Comparison of ENCODE assay signal across 19 cellular contexts in the genomic region with DNA sequence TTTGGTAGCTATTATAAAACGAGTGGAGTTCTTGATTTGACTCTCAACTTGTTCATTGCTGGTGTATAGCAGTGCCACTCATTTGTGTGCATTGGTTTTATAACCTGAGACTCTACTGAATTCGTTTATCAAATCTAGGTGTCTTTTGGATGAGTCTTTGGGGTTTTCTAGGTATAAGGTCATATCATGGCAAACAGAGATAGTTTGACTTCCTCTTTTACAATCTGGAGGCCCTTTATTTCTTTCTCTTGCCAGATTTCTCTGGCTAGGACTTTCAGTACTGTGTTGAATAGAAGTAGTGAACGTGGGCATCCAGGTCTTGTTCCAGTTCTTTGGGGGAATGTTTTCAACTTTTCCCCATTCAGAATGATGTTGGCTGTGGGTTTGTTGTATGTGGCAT. TPM values are rescaled to one million over a fixed set of nuclear protein-coding genes. Genes with fewer than 3 reads are reported as not detected.
DNase-seq lines count a peak whose midpoint lies in the region; ATAC-seq, FAIRE-seq and TF ChIP-seq lines count a peak whose summit lies in the region.
"Had no signal": no experiment of that assay in that cellular context is flagged by ENCODE, and none has a peak within 500 bp of the region (broad histone marks: within the 10 kb centered on the region; RNA-seq: fewer than 3 reads in every experiment).

No MANE protein-coding gene starts in this region.

- in situ Hi-C loops in K562 (cut with MboI) (loop anchor here (25.0 kb wide), 1 partner anchor 877 kb away; no protein-coding TSS in a partner anchor), HAP-1 (cut with MboI; ENCODE audit: low sequenced_read_pairs) (loop anchor here (25.0 kb wide), 2 partner anchors 702 to 877 kb away; a partner anchor contains a TSS)

- 1% methylated on average over 3 of the region's 3 CpGs for WGBS in K562 (ENCODE audit: insufficient coverage, low coverage, missing lambda C conversion rate)

- DNase-seq in activated CD4-positive, alpha-beta memory T cell treated with anti-CD3 and anti-CD28 coated beads for 36 hours, result no peak
- no peak for DNase-seq in activated CD4-positive, alpha-beta memory T cell treated with anti-CD3 and anti-CD28 coated beads, Interleukin-2, amount 10 ng/mL, durations not matched to agents 7 days and 5 days
- no peak for DNase-seq in K562 (ENCODE audit: extremely low read depth in 1 of 4, low spot score in 3 of 4)
- DNase-seq in PC-3, result no peak
- no peak for DNase-seq in breast epithelium (ENCODE audit: low spot score in 2 of 2)
- no peak for DNase-seq in HAP-1 (ENCODE audit: low spot score in 2 of 2)
- DNase-seq: activated CD4-positive, alpha-beta T cell treated with anti-CD3 and anti-CD28 coated beads, Interleukin-2, amount 50 U/mL, for 48 hours; activated effector memory CD4-positive, alpha-beta T cell treated with Interleukin-2 at 50 U/mL for 16 hours; CD8-positive, alpha-beta memory T cell; effector memory CD8-positive, alpha-beta T cell; islet precursor cell; mesendoderm; NCI-H187; NCI-H446 treated with DMSO at 0.1 percent for 48 hours had no signal

- H3K36me3 Mint-ChIP-seq in activated CD4-positive, alpha-beta memory T cell treated with anti-CD3 and anti-CD28 coated beads for 36 hours, result no peaks in the 10 kb centered on the region
- no peaks in the 10 kb centered on the region for H3K36me3 Mint-ChIP-seq in activated CD4-positive, alpha-beta memory T cell treated with anti-CD3 and anti-CD28 coated beads, Interleukin-2, amount 10 ng/mL, durations not matched to agents 7 days and 5 days (ENCODE audit: low read depth)
- H3K36me3 Mint-ChIP-seq: CD8-positive, alpha-beta memory T cell had no signal

- no peaks in the 10 kb centered on the region for H3K9me3 ChIP-seq in K562 (replicated peaks; ENCODE audit: control insufficient read depth, insufficient read depth, low read depth, low read length)
- no peaks in the 10 kb centered on the region for H3K9me3 ChIP-seq in PC-3 (ENCODE audit: low read length)
- no peaks in the 10 kb centered on the region for H3K9me3 ChIP-seq in breast epithelium
- no peaks in the 10 kb centered on the region for H3K9me3 ChIP-seq in HAP-1

- POLR2A ChIA-PET in activated CD4-positive, alpha-beta memory T cell treated with anti-CD3 and anti-CD28 coated beads for 36 hours (lab: Charles Lee), result no interaction called here
- POLR2A ChIA-PET in activated CD4-positive, alpha-beta memory T cell treated with anti-CD3 and anti-CD28 coated beads, Interleukin-2, amount 10 ng/mL, durations not matched to agents 7 days and 5 days (lab: Charles Lee), result no interaction called here
- POLR2A ChIA-PET in K562 (lab: Yijun Ruan, JAX), result no interaction called here
- POLR2A ChIA-PET in PC-3 (lab: Charles Lee; ENCODE audit: unreplicated experiment), result interaction anchor here (0.6 kb wide), 1 partner anchor 87 kb away, joined by 4 read pairs; no protein-coding TSS in a partner anchor

- H3F3A ChIP-seq in PC-3 (ENCODE audit: low read length, unreplicated experiment), result no peaks in the 10 kb centered on the region

- H3K36me3 ChIP-seq in K562 (ENCODE audit: control insufficient read depth, insufficient read depth, low read length) (no peaks in the 10 kb centered on the region), PC-3 (ENCODE audit: low read depth, low read length) (no peaks in the 10 kb centered on the region), breast epithelium (no peaks in the 10 kb centered on the region), HAP-1 (replicated peaks) (no peaks in the 10 kb centered on the region)

- TF ChIP-seq POLR2A in K562 (conservative IDR thresholded peaks at IDR 0.05) (no peak), breast epithelium (IDR thresholded peaks at IDR 0.05) (no peak)

- CTCF ChIA-PET in activated CD4-positive, alpha-beta memory T cell treated with anti-CD3 and anti-CD28 coated beads for 36 hours (lab: Charles Lee), result interaction anchor here (0.7 to 1.6 kb wide), 2 partner anchors 78 to 410 kb away, joined by 4 to 5 read pairs; no protein-coding TSS in a partner anchor
- CTCF ChIA-PET in activated CD4-positive, alpha-beta memory T cell treated with anti-CD3 and anti-CD28 coated beads, Interleukin-2, amount 10 ng/mL, durations not matched to agents 7 days and 5 days (lab: Charles Lee), result no interaction called here
- CTCF ChIA-PET in K562 (lab: Yijun Ruan, JAX; ENCODE audit: low intra/inter-chr PET ratio) (no interaction called here), PC-3 (lab: Charles Lee) (no interaction called here)

- H3K79me2 ChIP-seq in K562 (ENCODE audit: control insufficient read depth, insufficient read depth, low read length) (no peaks in the 10 kb centered on the region), PC-3 (ENCODE audit: low read length) (no peaks in the 10 kb centered on the region)

- intact Hi-C loops in activated CD4-positive, alpha-beta memory T cell treated with anti-CD3 and anti-CD28 coated beads for 36 hours (cut with micrococcal nuclease), result no loop called here
- intact Hi-C loops in K562 (cut with micrococcal nuclease) (loop anchor here (10.0 kb wide), 1 partner anchor 244 kb away; no protein-coding TSS in a partner anchor), PC-3 (cut with micrococcal nuclease) (no loop called here), breast epithelium (cut with DNase I; ENCODE audit: low total_unique reads) (no loop called here)

- H3K4me2 ChIP-seq in K562 (ENCODE audit: insufficient read depth, low read length), result no peak overlapping the region
- no peak overlapping the region for H3K4me2 ChIP-seq in PC-3 (ENCODE audit: low read length)

- TF ChIP-seq CTCF in K562 (IDR thresholded peaks at IDR 0.05 in 2 of 3, conservative IDR thresholded peaks at IDR 0.05 in 1 of 3; ENCODE audit: insufficient read depth in 2 of 3, low read depth in 1 of 3, low read length in 3 of 3), result no peak
- TF ChIP-seq CTCF in PC-3 (conservative IDR thresholded peaks at IDR 0.05; ENCODE audit: low read depth, low read length), result no peak
- TF ChIP-seq CTCF in breast epithelium (IDR thresholded peaks at IDR 0.05), result no peak

- H4K20me1 ChIP-seq in K562 (replicated peaks; ENCODE audit: control insufficient read depth, insufficient read depth, low read length), result no peaks in the 10 kb centered on the region
- no peaks in the 10 kb centered on the region for H4K20me1 ChIP-seq in PC-3 (ENCODE audit: low read length)

- H3K4me1 Mint-ChIP-seq in activated CD4-positive, alpha-beta memory T cell treated with anti-CD3 and anti-CD28 coated beads for 36 hours (ENCODE audit: low read depth), result peaks cover 26% of the 10 kb centered on the region
- peaks cover 24% of the 10 kb centered on the region for H3K4me1 Mint-ChIP-seq in activated CD4-positive, alpha-beta memory T cell treated with anti-CD3 and anti-CD28 coated beads, Interleukin-2, amount 10 ng/mL, durations not matched to agents 7 days and 5 days

- peak overlapping the region; percentile 1 for H3K27ac Mint-ChIP-seq in activated CD4-positive, alpha-beta memory T cell treated with anti-CD3 and anti-CD28 coated beads for 36 hours
- H3K27ac Mint-ChIP-seq in activated CD4-positive, alpha-beta memory T cell treated with anti-CD3 and anti-CD28 coated beads, Interleukin-2, amount 10 ng/mL, durations not matched to agents 7 days and 5 days, result no peak overlapping the region
- H3K27ac Mint-ChIP-seq: CD8-positive, alpha-beta memory T cell had no signal

- no peaks in the 10 kb centered on the region for H3K9me2 ChIP-seq in PC-3 (replicated peaks; ENCODE audit: low read length)

- no peaks in the 10 kb centered on the region for H3K27me3 Mint-ChIP-seq in activated CD4-positive, alpha-beta memory T cell treated with anti-CD3 and anti-CD28 coated beads for 36 hours
- no peaks in the 10 kb centered on the region for H3K27me3 Mint-ChIP-seq in activated CD4-positive, alpha-beta memory T cell treated with anti-CD3 and anti-CD28 coated beads, Interleukin-2, amount 10 ng/mL, durations not matched to agents 7 days and 5 days
- H3K27me3 Mint-ChIP-seq: CD8-positive, alpha-beta memory T cell; effector memory CD8-positive, alpha-beta T cell had no signal

- ATAC-seq in GM21515 (IDR thresholded peaks at IDR 0.05; ENCODE audit: unreplicated experiment) (peak; percentile 55), HG03460 (IDR thresholded peaks at IDR 0.05; ENCODE audit: unreplicated experiment) (peak; percentile 61), K562 (no peak), PC-3 (no peak)
- ATAC-seq: effector memory CD8-positive, alpha-beta T cell had no signal

- no peak for TF ChIP-seq RAD21 in K562 (CRISPR knock-in tag; conservative IDR thresholded peaks at IDR 0.05 in 1 of 2, IDR thresholded peaks at IDR 0.05 in 1 of 2)

- H2AFZ ChIP-seq in K562 (ENCODE audit: low read depth, low read length) (no peak overlapping the region), PC-3 (ENCODE audit: low read length) (no peak overlapping the region)

- BruUV-seq in K562 (replicated peaks; lab: Mats Ljungman, UMichigan) (no TSS peak), PC-3 (replicated peaks; lab: Mats Ljungman, UMichigan) (no TSS peak)

- H3K27me3 ChIP-seq in K562 (ENCODE audit: control insufficient read depth in 2 of 2, insufficient read depth in 2 of 2, low read length in 2 of 2) (peaks cover 21 to 54% of the 10 kb centered on the region in 2 experiments), PC-3 (ENCODE audit: low read length) (no peaks in the 10 kb centered on the region), breast epithelium (no peaks in the 10 kb centered on the region), HAP-1 (ENCODE audit: low read depth) (no peaks in the 10 kb centered on the region)

- no peak overlapping the region for H3K27ac ChIP-seq in K562 (ENCODE audit: extremely low read depth, low read depth, low read length)
- H3K27ac ChIP-seq in PC-3 (ENCODE audit: low read length), result no peak overlapping the region
- no peak overlapping the region for H3K27ac ChIP-seq in breast epithelium

- no peak for FAIRE-seq in K562 (lab: Jason Lieb, UNC)

- H3K9ac ChIP-seq in K562 (ENCODE audit: insufficient read depth in 1 of 2, low read depth in 2 of 2, low read length in 2 of 2) (no peak overlapping the region), PC-3 (ENCODE audit: low read length) (no peak overlapping the region)

- H3K4me3 ChIP-seq in K562 (no peak overlapping the region), PC-3 (ENCODE audit: low read length) (no peak overlapping the region), breast epithelium (no peak overlapping the region), HAP-1 (no peak overlapping the region)

- H3K9me1 ChIP-seq in K562 (ENCODE audit: control insufficient read depth, insufficient read depth, low read length), result no peaks in the 10 kb centered on the region

- H3K4me3 Mint-ChIP-seq in activated CD4-positive, alpha-beta memory T cell treated with anti-CD3 and anti-CD28 coated beads for 36 hours, result no peak overlapping the region
- no peak overlapping the region for H3K4me3 Mint-ChIP-seq in activated CD4-positive, alpha-beta memory T cell treated with anti-CD3 and anti-CD28 coated beads, Interleukin-2, amount 10 ng/mL, durations not matched to agents 7 days and 5 days
- H3K4me3 Mint-ChIP-seq: CD8-positive, alpha-beta memory T cell; effector memory CD8-positive, alpha-beta T cell had no signal

- no peak for TF ChIP-seq EP300 in K562 (IDR thresholded peaks at IDR 0.05; ENCODE audit: low read length)

- no peaks in the 10 kb centered on the region for H3K4me1 ChIP-seq in K562 (replicated peaks in 1 of 2; ENCODE audit: control insufficient read depth in 2 of 2, insufficient read depth in 2 of 2, low read length in 2 of 2)
- H3K4me1 ChIP-seq in PC-3 (ENCODE audit: insufficient read depth, low read length), result peaks cover 14% of the 10 kb centered on the region; the same call in 1 of the 2 replicates
- no peaks in the 10 kb centered on the region for H3K4me1 ChIP-seq in breast epithelium
- no peaks in the 10 kb centered on the region for H3K4me1 ChIP-seq in HAP-1

- H3K9me3 Mint-ChIP-seq in activated CD4-positive, alpha-beta memory T cell treated with anti-CD3 and anti-CD28 coated beads for 36 hours, result no peaks in the 10 kb centered on the region
- no peaks in the 10 kb centered on the region for H3K9me3 Mint-ChIP-seq in activated CD4-positive, alpha-beta memory T cell treated with anti-CD3 and anti-CD28 coated beads, Interleukin-2, amount 10 ng/mL, durations not matched to agents 7 days and 5 days
- H3K9me3 Mint-ChIP-seq: CD8-positive, alpha-beta memory T cell; effector memory CD8-positive, alpha-beta T cell had no signal

RNA-seq across cellular contexts. Expression of a gene that starts 38.8 kb away (rescaled TPM):
- total RNA-seq in activated CD4-positive, alpha-beta memory T cell treated with anti-CD3 and anti-CD28 coated beads for 36 hours, result 1 to 10 TPM; 4.8 to 5.8 TPM
- 1 to 10 TPM; 8.1 to 8.5 TPM for total RNA-seq in activated CD4-positive, alpha-beta memory T cell treated with anti-CD3 and anti-CD28 coated beads, Interleukin-2, amount 10 ng/mL, durations not matched to agents 7 days and 5 days
- total RNA-seq in K562 (2011; cell fraction: chromatin; rRNA removed; ENCODE audit: low replicate concordance), result 1.9 and 8.6 TPM in 2 replicates
- 1.5 and 2.0 TPM in 2 replicates for total RNA-seq in K562 (2011; cell fraction: nucleolus; rRNA removed)
- 1.5 and 4.2 TPM in 2 replicates for total RNA-seq in K562 (2011; cell fraction: nucleoplasm; rRNA removed)
- 0.50 and 1.1 TPM in 2 replicates for total RNA-seq in K562 (2014; rRNA removed)
- 1.9 and 2.2 TPM in 2 replicates for total RNA-seq in K562 (2014; rRNA removed; fragmentation: Illumina TruSeq; extraction: Trizol)
- 1.7 and 2.0 TPM in 2 replicates for total RNA-seq in K562 (2015; rRNA removed; fragmentation: Illumina TruSeq; extraction: Trizol)
- 0.60 and 0.92 TPM in 2 replicates for total RNA-seq in K562 (2021)
- 0.14 and 0.35 TPM in 2 replicates for polyA plus RNA-seq in K562 (2011; rRNA removed)
- polyA plus RNA-seq in K562 (2011; cell fraction: cytosol; rRNA removed), result not detected in 2 replicates
- 0.79 and 0.94 TPM in 2 replicates for polyA plus RNA-seq in K562 (2011; cell fraction: nucleus; rRNA removed)
- polyA plus RNA-seq in K562 (2012), result 0.26 TPM in 1 of 2 replicates, not detected in the other
- 0.25 TPM in 1 of 2 replicates, not detected in the other for polyA plus RNA-seq in K562 (2014; fragmentation: Illumina TruSeq; extraction: Trizol)
- polyA plus RNA-seq in K562 (2014; fragmentation: Nextera tagmentation; extraction: Ambion mirVana), result under 1 TPM in 1 of 2 experiments, not detected in 1; 0.27 TPM
- polyA plus RNA-seq in K562 (2014; rRNA removed), result 0.20 and 0.27 TPM in 2 replicates
- polyA minus RNA-seq in K562 (2011; rRNA and poly(A)+ RNA removed), result 3.5 and 4.9 TPM in 2 replicates
- 0.76 TPM in 1 of 2 replicates, not detected in the other for polyA minus RNA-seq in K562 (2011; cell fraction: cytosol; rRNA and poly(A)+ RNA removed)
- polyA minus RNA-seq in K562 (2011; cell fraction: nucleus; rRNA and poly(A)+ RNA removed), result 4.3 and 7.6 TPM in 2 replicates
- total RNA-seq in PC-3 (2014; rRNA removed), result 0.69 TPM in 1 of 2 replicates, not detected in the other
- 1 to 10 TPM; 3.0 to 7.8 (median 5.6) TPM for total RNA-seq in breast epithelium
- total RNA-seq: M059J had no signal
- polyA plus RNA-seq: fibroblast of lung, neural cell had no signal

RNA-seq across cellular contexts. Expression of a gene that starts 46.0 kb away (rescaled TPM):
- total RNA-seq in activated CD4-positive, alpha-beta memory T cell treated with anti-CD3 and anti-CD28 coated beads for 36 hours, result 100 to 1,000 TPM; 124 to 129 TPM
- 10 to 100 TPM; 37.4 to 37.6 TPM for total RNA-seq in activated CD4-positive, alpha-beta memory T cell treated with anti-CD3 and anti-CD28 coated beads, Interleukin-2, amount 10 ng/mL, durations not matched to agents 7 days and 5 days
- total RNA-seq in K562 (2011; cell fraction: chromatin; rRNA removed; ENCODE audit: low replicate concordance), result 0.32 and 0.51 TPM in 2 replicates
- under 0.01 TPM in 1 of 2 replicates, not detected in the other for total RNA-seq in K562 (2011; cell fraction: nucleolus; rRNA removed)
- total RNA-seq in K562 (2011; cell fraction: nucleoplasm; rRNA removed), result 0.15 TPM in 1 of 2 replicates, not detected in the other
- total RNA-seq in K562 (2014; rRNA removed) (not detected in 2 replicates), K562 (2014; rRNA removed; fragmentation: Illumina TruSeq; extraction: Trizol) (0.04 TPM in 1 of 2 replicates, not detected in the other), K562 (2015; rRNA removed; fragmentation: Illumina TruSeq; extraction: Trizol) (0.04 and 0.19 TPM in 2 replicates), K562 (2021) (0.20 and 0.27 TPM in 2 replicates), PC-3 (2014; rRNA removed) (not detected in 2 replicates), breast epithelium (1 to 10 TPM; 2.3 to 6.4 (median 3.8) TPM)
- polyA plus RNA-seq in K562 (2011; rRNA removed) (0.06 TPM in 1 of 2 replicates, not detected in the other), K562 (2014; fragmentation: Illumina TruSeq; extraction: Trizol) (0.12 and 0.22 TPM in 2 replicates), K562 (2014; fragmentation: Nextera tagmentation; extraction: Ambion mirVana) (not detected), K562 (2014; rRNA removed) (0.04 and 0.05 TPM in 2 replicates)
- polyA plus RNA-seq in K562 (2011; cell fraction: cytosol; rRNA removed), result 0.04 and 0.25 TPM in 2 replicates
- polyA plus RNA-seq in K562 (2011; cell fraction: nucleus; rRNA removed), result 0.14 and 0.28 TPM in 2 replicates
- polyA plus RNA-seq in K562 (2012), result 0.05 and 0.07 TPM in 2 replicates
- polyA minus RNA-seq in K562 (2011; rRNA and poly(A)+ RNA removed), result 0.03 TPM in 1 of 2 replicates, not detected in the other
- polyA minus RNA-seq in K562 (2011; cell fraction: cytosol; rRNA and poly(A)+ RNA removed), result not detected in 2 replicates
- 0.13 and 0.22 TPM in 2 replicates for polyA minus RNA-seq in K562 (2011; cell fraction: nucleus; rRNA and poly(A)+ RNA removed)

Comparison
In these comparisons a context has a peak if more than half of its experiments do, and no peak if none do; other contexts are left out.
1. ATAC-seq: peak in GM21515 (single experiment) and HG03460 (single experiment); none in K562 (single experiment) and PC-3 (single experiment).
2. RNA of a gene that starts 46.0 kb away (total RNA-seq): 124 to 129 TPM in activated CD4-positive, alpha-beta memory T cell treated with anti-CD3 and anti-CD28 coated beads for 36 hours and 37.4 to 37.6 TPM in activated CD4-positive, alpha-beta memory T cell treated with anti-CD3 and anti-CD28 coated beads, Interleukin-2, amount 10 ng/mL, durations not matched to agents 7 days and 5 days; 2.3 to 6.4 TPM in breast epithelium, under 0.01 to 0.51 TPM in K562 and not detected in PC-3; every median in the first group is over 4 times any median in the second.